ENCODE assay signal across 28 cellular contexts in the genomic region with DNA sequence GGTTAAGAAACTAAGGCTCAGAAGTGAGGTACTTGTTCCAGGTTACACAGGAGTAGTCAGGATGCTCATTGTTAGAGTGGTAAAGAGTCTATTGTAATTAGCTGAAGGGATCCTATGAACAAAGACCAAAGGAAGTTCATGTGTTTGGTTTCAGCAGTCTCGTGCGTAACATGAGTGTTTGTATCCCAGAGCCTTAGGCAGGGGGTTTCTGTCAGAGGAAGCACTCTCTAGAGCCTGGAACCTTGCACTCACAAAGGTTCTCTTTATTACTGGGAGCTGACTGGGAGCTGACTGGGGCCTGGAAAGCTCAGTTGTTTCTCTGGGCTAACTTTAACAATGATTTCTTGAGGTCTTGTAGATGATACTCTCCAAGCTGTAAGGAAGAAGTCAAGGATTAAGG.
"Had no signal": no experiment of that assay in that cellular context is flagged by ENCODE, and none has a peak within 500 bp of the region (broad histone marks: within the 10 kb centered on the region; RNA-seq: fewer than 3 reads in every experiment).

No MANE protein-coding gene starts in this region.

- H3K9me3 Mint-ChIP-seq: activated CD4-positive, alpha-beta memory T cell treated with anti-CD3 and anti-CD28 coated beads for 36 hours; activated naive CD4-positive, alpha-beta T cell treated with anti-CD3 and anti-CD28 coated beads for 36 hours; activated naive CD4-positive, alpha-beta T cell treated with anti-CD3 and anti-CD28 coated beads, Interleukin-2, amount 50 U/mL, for 24 hours; activated naive CD8-positive, alpha-beta T cell treated with anti-CD3 and anti-CD28 coated beads for 36 hours had no signal

- H3K4me3 Mint-ChIP-seq: activated CD4-positive, alpha-beta memory T cell treated with anti-CD3 and anti-CD28 coated beads for 36 hours; activated CD4-positive, alpha-beta T cell treated with anti-CD3 and anti-CD28 coated beads for 36 hours; activated CD4-positive, alpha-beta T cell treated with anti-CD3 and anti-CD28 coated beads, Interleukin-2, amount 10 ng/mL, durations not matched to agents 24 days and 14 days; activated CD8-positive, alpha-beta memory T cell treated with anti-CD3 and anti-CD28 coated beads, Interleukin-2, amount 10 ng/mL, durations not matched to agents 7 days and 5 days; activated CD8-positive, alpha-beta T cell treated with anti-CD3 and anti-CD28 coated beads, Interleukin-2, amount 10 ng/mL, durations not matched to agents 7 days and 5 days; activated naive CD4-positive, alpha-beta T cell treated with anti-CD3 and anti-CD28 coated beads for 36 hours; activated naive CD4-positive, alpha-beta T cell treated with anti-CD3 and anti-CD28 coated beads, Interleukin-2, amount 50 U/mL, for 24 hours; activated naive CD8-positive, alpha-beta T cell treated with anti-CD3 and anti-CD28 coated beads for 36 hours; activated naive CD8-positive, alpha-beta T cell treated with anti-CD3 and anti-CD28 coated beads, Interleukin-2, amount 50 U/mL, for 24 hours; activated T-helper 1 cell treated with anti-CD3 and anti-CD28 coated beads, Interleukin-12 subunit alpha, Interleukin-12 subunit beta, Interleukin-2, Interleukin-4 antibody, amounts not matched to agents 30 ng/mL and 10 ng/mL and 1 ng/mL, durations not matched to agents 14 hours and 24 hours and 36 hours had no signal

- H3K27me3 ChIP-seq: adrenal gland, body of pancreas, esophagus muscularis mucosa had no signal

- DNase-seq: activated CD4-positive, alpha-beta memory T cell treated with anti-CD3 and anti-CD28 coated beads for 36 hours; activated CD4-positive, alpha-beta T cell treated with anti-CD3 and anti-CD28 coated beads for 36 hours; activated CD4-positive, alpha-beta T cell treated with anti-CD3 and anti-CD28 coated beads, Interleukin-2, amount 10 ng/mL, durations not matched to agents 24 days and 14 days; activated CD4-positive, CD25-positive, alpha-beta regulatory T cell; activated CD4-positive, CD25-positive, alpha-beta regulatory T cell treated with anti-CD3 and anti-CD28 coated beads, Interleukin-2, amount 50 U/mL, for 72 hours; activated CD8-positive, alpha-beta memory T cell treated with anti-CD3 and anti-CD28 coated beads, Interleukin-2, amount 10 ng/mL, durations not matched to agents 7 days and 5 days; activated CD8-positive, alpha-beta memory T cell treated with anti-CD3 and anti-CD28 coated beads, Interleukin-2, amount 50 U/mL, for 4 hours; activated CD8-positive, alpha-beta T cell treated with anti-CD3 and anti-CD28 coated beads, Interleukin-2, amount 10 ng/mL, durations not matched to agents 7 days and 5 days; activated effector memory CD4-positive, alpha-beta T cell treated with anti-CD3 and anti-CD28 coated beads, Interleukin-2, amount 50 U/mL, for 16 hours; activated naive CD4-positive, alpha-beta T cell treated with anti-CD3 and anti-CD28 coated beads for 36 hours; activated naive CD8-positive, alpha-beta T cell treated with anti-CD3 and anti-CD28 coated beads for 36 hours; activated naive CD8-positive, alpha-beta T cell treated with anti-CD3 and anti-CD28 coated beads, Interleukin-2, amount 50 U/mL, for 24 hours; activated T-cell treated with anti-CD3 and anti-CD28 coated beads, Interleukin-2, amount 50 U/mL, for 1 hour; activated T-cell treated with anti-CD3 and anti-CD28 coated beads, Interleukin-2, amount 50 U/mL, for 48 hours; adrenal gland; amygdala; aorta; body of pancreas; caudate nucleus; cortex of kidney; effector CD8-positive, alpha-beta T cell; erythroblast; head of caudate nucleus; T-helper 2 cell had no signal

- H3K27ac ChIP-seq: adrenal gland, body of pancreas, esophagus muscularis mucosa had no signal

- H3K27ac Mint-ChIP-seq: activated CD4-positive, alpha-beta memory T cell treated with anti-CD3 and anti-CD28 coated beads for 36 hours; activated CD4-positive, alpha-beta T cell treated with anti-CD3 and anti-CD28 coated beads for 36 hours; activated CD4-positive, alpha-beta T cell treated with anti-CD3 and anti-CD28 coated beads, Interleukin-2, amount 10 ng/mL, durations not matched to agents 24 days and 14 days; activated CD8-positive, alpha-beta memory T cell treated with anti-CD3 and anti-CD28 coated beads, Interleukin-2, amount 10 ng/mL, durations not matched to agents 7 days and 5 days; activated CD8-positive, alpha-beta T cell treated with anti-CD3 and anti-CD28 coated beads, Interleukin-2, amount 10 ng/mL, durations not matched to agents 7 days and 5 days; activated naive CD4-positive, alpha-beta T cell treated with anti-CD3 and anti-CD28 coated beads for 36 hours; activated naive CD4-positive, alpha-beta T cell treated with anti-CD3 and anti-CD28 coated beads, Interleukin-2, amount 50 U/mL, for 24 hours; activated naive CD8-positive, alpha-beta T cell treated with anti-CD3 and anti-CD28 coated beads for 36 hours; activated naive CD8-positive, alpha-beta T cell treated with anti-CD3 and anti-CD28 coated beads, Interleukin-2, amount 50 U/mL, for 24 hours; activated T-helper 1 cell treated with anti-CD3 and anti-CD28 coated beads, Interleukin-12 subunit alpha, Interleukin-12 subunit beta, Interleukin-2, Interleukin-4 antibody, amounts not matched to agents 30 ng/mL and 10 ng/mL and 1 ng/mL, durations not matched to agents 14 hours and 24 hours and 36 hours; activated T-helper 2 cell treated with anti-CD3 and anti-CD28 coated beads, Interferon-gamma antibody, Interleukin-2, Interleukin-4, amounts not matched to agents 10 μg/mL and 5 μg/mL and 100 μg/mL, durations not matched to agents 14 hours and 24 hours and 36 hours had no signal

- ATAC-seq: activated CD4-positive, alpha-beta T cell treated with anti-CD3 and anti-CD28 coated beads for 36 hours; activated CD8-positive, alpha-beta memory T cell treated with anti-CD3 and anti-CD28 coated beads, Interleukin-2, amount 10 ng/mL, durations not matched to agents 7 days and 5 days; activated CD8-positive, alpha-beta T cell treated with anti-CD3 and anti-CD28 coated beads, Interleukin-2, amount 10 ng/mL, durations not matched to agents 7 days and 5 days; activated naive CD8-positive, alpha-beta T cell treated with anti-CD3 and anti-CD28 coated beads, Interleukin-2, amount 50 U/mL, for 24 hours; body of pancreas had no signal

- H3K27me3 Mint-ChIP-seq: activated CD4-positive, alpha-beta memory T cell treated with anti-CD3 and anti-CD28 coated beads for 36 hours; activated CD4-positive, alpha-beta T cell treated with anti-CD3 and anti-CD28 coated beads for 36 hours; activated CD4-positive, alpha-beta T cell treated with anti-CD3 and anti-CD28 coated beads, Interleukin-2, amount 10 ng/mL, durations not matched to agents 24 days and 14 days; activated CD8-positive, alpha-beta memory T cell treated with anti-CD3 and anti-CD28 coated beads, Interleukin-2, amount 10 ng/mL, durations not matched to agents 7 days and 5 days; activated naive CD4-positive, alpha-beta T cell treated with anti-CD3 and anti-CD28 coated beads, Interleukin-2, amount 50 U/mL, for 24 hours; activated naive CD8-positive, alpha-beta T cell treated with anti-CD3 and anti-CD28 coated beads for 36 hours; activated naive CD8-positive, alpha-beta T cell treated with anti-CD3 and anti-CD28 coated beads, Interleukin-2, amount 50 U/mL, for 24 hours had no signal
